ENCODE assay signal across 8 cellular contexts in the genomic region with DNA sequence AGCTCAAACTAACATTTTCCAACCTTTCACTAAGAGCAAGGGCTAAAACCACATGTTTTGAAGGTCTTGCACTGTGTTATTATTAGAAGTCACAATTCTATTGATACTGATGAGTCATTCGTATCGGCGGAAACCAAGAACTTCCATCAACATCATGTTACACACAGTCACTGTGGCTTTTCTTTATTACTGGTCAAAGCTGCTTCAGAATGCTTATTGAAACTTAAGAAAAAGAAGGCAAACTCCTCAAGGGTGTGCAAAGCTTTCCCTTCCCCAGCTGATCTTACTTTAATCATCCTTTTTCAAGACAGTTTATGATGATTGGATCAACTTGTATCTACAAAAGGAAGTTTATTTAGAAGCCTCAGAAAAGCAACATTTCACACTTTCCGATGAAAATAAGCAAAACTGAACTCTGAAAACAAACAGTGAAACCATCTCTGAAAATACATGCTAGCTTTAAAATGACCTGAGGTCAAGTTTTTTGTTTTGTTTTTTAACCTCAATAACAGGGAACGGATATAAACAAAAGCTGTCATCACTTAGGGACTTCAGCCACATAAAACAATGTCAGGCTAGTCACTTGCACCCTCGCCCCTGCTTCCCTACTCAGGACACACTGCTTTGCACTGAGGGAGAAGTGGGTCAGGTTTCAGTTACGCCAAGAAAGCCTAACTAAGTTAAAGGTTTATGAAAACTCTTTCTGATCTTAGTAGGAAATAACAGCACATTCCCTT. TPM values are rescaled to one million over a fixed set of nuclear protein-coding genes. Genes with fewer than 3 reads are reported as not detected.
A peak's percentile ranks its signal among the peaks of the same experiment; 100 is the strongest.
DNase-seq lines count a peak whose midpoint lies in the region; ATAC-seq, FAIRE-seq and TF ChIP-seq lines count a peak whose summit lies in the region.

No MANE protein-coding gene starts in this region.

- H3K4me2 ChIP-seq in OCI-LY3 (ENCODE audit: low read length) = peak overlapping the region; percentile 85

- H3K36me3 ChIP-seq in OCI-LY3 (replicated peaks; ENCODE audit: low read depth, low read length) (no peaks in the 10 kb centered on the region), muscle layer of duodenum (ENCODE audit: control insufficient read depth in 1 of 2, insufficient read depth in 2 of 2, low read length in 2 of 2) (peaks cover 0 to 4% of the 10 kb centered on the region in 2 donors), small intestine (ENCODE audit: control insufficient read depth in 2 of 2, insufficient read depth in 2 of 2, low read length in 2 of 2) (no peaks in the 10 kb centered on the region), HAP-1 (replicated peaks) (no peaks in the 10 kb centered on the region)

- peaks cover 37% of the 10 kb centered on the region for H3K4me1 ChIP-seq in OCI-LY3 (ENCODE audit: low read length)
- peaks cover 8 to 18% of the 10 kb centered on the region in 2 donors for H3K4me1 ChIP-seq in muscle layer of duodenum (ENCODE audit: control insufficient read depth in 1 of 2, insufficient read depth in 2 of 2, low read length in 2 of 2)
- no peaks in the 10 kb centered on the region for H3K4me1 ChIP-seq in small intestine (ENCODE audit: control insufficient read depth in 2 of 2, insufficient read depth in 1 of 2, low read depth in 1 of 2, low read length in 1 of 2)
- peaks cover 10% of the 10 kb centered on the region for H3K4me1 ChIP-seq in HAP-1

- FAIRE-seq in small intestine (lab: Jason Lieb, UNC) = no peak

- no peaks in the 10 kb centered on the region for H3K79me2 ChIP-seq in OCI-LY3 (ENCODE audit: low read length)

- 35 to 64% (median 49%) methylated on average over 7 of the region's 7 CpGs for WGBS in small intestine, 3 donors

- DNase-seq in SIG-M5 treated with dmso at 0.1 percent for 504 hours (lab: John Stamatoyannopoulos, UW; ENCODE audit: unreplicated experiment) (peak; percentile 70), SIG-M5 (lab: John Stamatoyannopoulos, UW) (no peak), coronary artery (ENCODE audit: low spot score) (no peak), small intestine (no peak), HAP-1 (ENCODE audit: low spot score in 2 of 2) (no peak)

- in situ Hi-C loops in HAP-1 (cut with MboI; ENCODE audit: low sequenced_read_pairs) = no loop called here

- H3K9me3 ChIP-seq in OCI-LY3 (ENCODE audit: insufficient read depth, low read length) = no peaks in the 10 kb centered on the region
- no peaks in the 10 kb centered on the region for H3K9me3 ChIP-seq in muscle layer of duodenum (ENCODE audit: control insufficient read depth in 1 of 2, low read length in 2 of 2)
- no peaks in the 10 kb centered on the region for H3K9me3 ChIP-seq in small intestine (ENCODE audit: control insufficient read depth, low read depth)
- peaks cover 3% of the 10 kb centered on the region; the same call in 1 of the 2 replicates for H3K9me3 ChIP-seq in HAP-1

- peak; percentile 84 for ATAC-seq in HG02798 (IDR thresholded peaks at IDR 0.05; ENCODE audit: poor library complexity, unreplicated experiment)

- TF ChIP-seq CTCF in OCI-LY3 (IDR thresholded peaks at IDR 0.05; ENCODE audit: low read depth, low read length) (no peak), coronary artery (IDR thresholded peaks at IDR 0.05) (no peak)

- peak overlapping the region; percentile 70 for H3K27ac ChIP-seq in OCI-LY3 (ENCODE audit: low read length)
- H3K27ac ChIP-seq in coronary artery = peak overlapping the region in 1 of 2 donors; percentile 0
- peak overlapping the region; percentile 32 for H3K27ac ChIP-seq in muscle layer of duodenum (ENCODE audit: low read length)
- peak overlapping the region in 1 of 2 donors; percentile 88 for H3K27ac ChIP-seq in small intestine (ENCODE audit: low read depth in 1 of 2, low read length in 1 of 2)

- peaks cover 60% of the 10 kb centered on the region for H3K27me3 ChIP-seq in OCI-LY3 (ENCODE audit: low read depth, low read length)
- H3K27me3 ChIP-seq in muscle layer of duodenum (ENCODE audit: low read depth, low read length) = no peaks in the 10 kb centered on the region
- peaks cover 0 to 3% of the 10 kb centered on the region in 2 donors for H3K27me3 ChIP-seq in small intestine (ENCODE audit: control insufficient read depth in 2 of 2, insufficient read depth in 2 of 2, low read length in 2 of 2)
- peaks cover 4% of the 10 kb centered on the region; the same call in 1 of the 2 replicates for H3K27me3 ChIP-seq in HAP-1 (ENCODE audit: low read depth)

- H2AFZ ChIP-seq in OCI-LY3 (ENCODE audit: low read depth, low read length) = no peak overlapping the region

- H3K9ac ChIP-seq in OCI-LY3 (ENCODE audit: low read length) = peak overlapping the region; percentile 40; the same call in 1 of the 2 replicates

- H3K4me3 ChIP-seq in OCI-LY3 (ENCODE audit: low read length) (peak overlapping the region; percentile 61), coronary artery (peak overlapping the region; percentile 52), muscle layer of duodenum (ENCODE audit: low read depth in 1 of 2, low read length in 2 of 2) (peak overlapping the region; percentile 27 to 35), small intestine (ENCODE audit: low read depth in 1 of 2, low read length in 2 of 2) (no peak overlapping the region), HAP-1 (no peak overlapping the region)

- H4K20me1 ChIP-seq in OCI-LY3 (ENCODE audit: insufficient read depth, low read length) = peaks cover 4% of the 10 kb centered on the region; the same call in 1 of the 2 replicates

RNA-seq across cellular contexts. Expression of a gene that starts 11.7 kb away (rescaled TPM):
- polyA plus RNA-seq in small intestine = under 1 TPM in 2 of 3 donors, not detected in 1; under 0.01 to 0.67 TPM

Comparison
In these comparisons a context has a peak if more than half of its experiments do, and no peak if none do; other contexts are left out.
1. H3K4me3 ChIP-seq: peak in OCI-LY3 (single experiment), coronary artery (single experiment) and muscle layer of duodenum (2 of 2); none in small intestine (0 of 2) and HAP-1 (single experiment).